ENCODE assay signal across 9 cellular contexts in the genomic region with DNA sequence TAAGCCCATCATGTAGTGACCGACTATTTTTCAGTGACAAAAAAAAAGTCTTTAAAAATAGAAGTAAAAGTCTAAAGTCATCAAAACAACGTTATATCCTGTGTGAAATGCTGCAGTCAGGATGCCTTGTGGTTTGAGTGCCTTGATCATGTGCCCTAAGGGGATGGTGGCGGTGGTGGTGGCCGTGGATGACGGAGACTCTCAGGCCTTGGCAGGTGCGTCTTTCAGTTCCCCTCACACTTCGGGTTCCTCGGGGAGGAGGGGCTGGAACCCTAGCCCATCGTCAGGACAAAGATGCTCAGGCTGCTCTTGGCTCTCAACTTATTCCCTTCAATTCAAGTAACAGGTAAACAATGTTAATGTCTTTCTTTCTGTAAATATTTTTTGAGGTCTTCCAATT. TPM values are rescaled to one million over a fixed set of nuclear protein-coding genes. Genes with fewer than 3 reads are reported as not detected.
DNase-seq lines count a peak whose midpoint lies in the region; ATAC-seq and TF ChIP-seq lines count a peak whose summit lies in the region.
"Had no signal": no experiment of that assay in that cellular context is flagged by ENCODE, and none has a peak within 500 bp of the region (broad histone marks: within the 10 kb centered on the region; RNA-seq: fewer than 3 reads in every experiment).

A gene (plus strand): TSS at position 237 of the 400 bp plus-strand sequence. CDS start 58 bp downstream, at position 295.

- H3K27me3 Mint-ChIP-seq in activated T-helper 1 cell treated with anti-CD3 and anti-CD28 coated beads, Interleukin-12 subunit alpha, Interleukin-12 subunit beta, Interleukin-2, Interleukin-4 antibody, amounts not matched to agents 30 ng/mL and 10 ng/mL and 1 ng/mL, durations not matched to agents 14 hours and 24 hours and 36 hours (ENCODE audit: insufficient read depth) = no peaks in the 10 kb centered on the region
- H3K27me3 Mint-ChIP-seq in type B pancreatic cell = no peaks in the 10 kb centered on the region

- ATAC-seq in GM21515 (IDR thresholded peaks at IDR 0.05; ENCODE audit: unreplicated experiment) = peak; percentile 100

- peaks cover 49% of the 10 kb centered on the region for H3K79me2 ChIP-seq in MM.1S (ENCODE audit: low read length)

- peaks cover 15 to 23% (median 21%) of the 10 kb centered on the region in 11 experiments; a peak in 21 of 22 replicates for H3K9me3 ChIP-seq in BLaER1 treated with 17β-estradiol and CSF1 and Interleukin-3, amounts not matched to agents 10 nM and 100 nM (replicated peaks in 1 of 11)
- H3K9me3 ChIP-seq in MM.1S (replicated peaks; ENCODE audit: insufficient read depth, low read length) = no peaks in the 10 kb centered on the region

- no peaks in the 10 kb centered on the region for H4K20me1 ChIP-seq in BLaER1 treated with 17β-estradiol and CSF1 and Interleukin-3, amounts not matched to agents 10 nM and 100 nM
- no peaks in the 10 kb centered on the region for H4K20me1 ChIP-seq in MM.1S (ENCODE audit: insufficient read depth, low read length)

- H3K36me3 Mint-ChIP-seq in activated T-helper 1 cell treated with anti-CD3 and anti-CD28 coated beads, Interleukin-12 subunit alpha, Interleukin-12 subunit beta, Interleukin-2, Interleukin-4 antibody, amounts not matched to agents 30 ng/mL and 10 ng/mL and 1 ng/mL, durations not matched to agents 14 hours and 24 hours and 36 hours (ENCODE audit: low read depth) = peaks cover 36% of the 10 kb centered on the region
- H3K36me3 Mint-ChIP-seq in type B pancreatic cell = no peaks in the 10 kb centered on the region

- DNase-seq in MM.1S = peak; percentile 99
- DNase-seq in activated T-helper 1 cell treated with anti-CD3 and anti-CD28 coated beads, Interleukin-12 subunit alpha, Interleukin-12 subunit beta, Interleukin-2, Interleukin-4 antibody, amounts not matched to agents 30 ng/mL and 10 ng/mL and 1 ng/mL, durations not matched to agents 14 hours and 24 hours and 36 hours (ENCODE audit: low spot score) = peak; percentile 88
- DNase-seq in DMS153 treated with DMSO at 0.1 percent for 48 hours (lab: John Stamatoyannopoulos, UW; ENCODE audit: unreplicated experiment) = no peak
- DNase-seq in type B pancreatic cell (ENCODE audit: extremely low spot score, unreplicated experiment) = no peak
- no peak for DNase-seq in RKO (ENCODE audit: low spot score)

- H2AFZ ChIP-seq in MM.1S (ENCODE audit: low read length) = no peak within 1 kb of the TSS

- peak within 1 kb of the TSS; percentile 85 for H3K4me3 Mint-ChIP-seq in activated T-helper 1 cell treated with anti-CD3 and anti-CD28 coated beads, Interleukin-12 subunit alpha, Interleukin-12 subunit beta, Interleukin-2, Interleukin-4 antibody, amounts not matched to agents 30 ng/mL and 10 ng/mL and 1 ng/mL, durations not matched to agents 14 hours and 24 hours and 36 hours
- no peak within 1 kb of the TSS for H3K4me3 Mint-ChIP-seq in type B pancreatic cell

- peak within 1 kb of the TSS; percentile 22 to 69 (median 57); a peak in 15 of 22 replicates for H3K9ac ChIP-seq in BLaER1 treated with 17β-estradiol and CSF1 and Interleukin-3, amounts not matched to agents 10 nM and 100 nM
- H3K9ac ChIP-seq in MM.1S (ENCODE audit: low read length) = peak within 1 kb of the TSS; percentile 99

- peak within 1 kb of the TSS; percentile 70 to 90 (median 83) for H3K4me2 ChIP-seq in BLaER1 treated with 17β-estradiol and CSF1 and Interleukin-3, amounts not matched to agents 10 nM and 100 nM
- peak within 1 kb of the TSS; percentile 85 for H3K4me2 ChIP-seq in MM.1S (ENCODE audit: low read depth, low read length)

- H3K36me3 ChIP-seq in BLaER1 treated with 17β-estradiol and CSF1 and Interleukin-3, amounts not matched to agents 10 nM and 100 nM = 0 out of 22 replicates have a peak, but pooled peaks cover 0 to 3% (median 0%) of the 10 kb centered on the region in 11 experiments
- peaks cover 13% of the 10 kb centered on the region for H3K36me3 ChIP-seq in MM.1S (replicated peaks; ENCODE audit: insufficient read depth, low read length)

- peak within 1 kb of the TSS; percentile 66 to 89 (median 77) for H3K27ac ChIP-seq in BLaER1 treated with 17β-estradiol and CSF1 and Interleukin-3, amounts not matched to agents 10 nM and 100 nM
- peak within 1 kb of the TSS; percentile 96 for H3K27ac ChIP-seq in MM.1S (ENCODE audit: low read length)
- peak within 1 kb of the TSS in 13 of 21 experiments; percentile 27 to 86 (median 62) for H3K27ac ChIP-seq in skin epidermis

- peaks cover 53% of the 10 kb centered on the region for H3K4me1 Mint-ChIP-seq in activated T-helper 1 cell treated with anti-CD3 and anti-CD28 coated beads, Interleukin-12 subunit alpha, Interleukin-12 subunit beta, Interleukin-2, Interleukin-4 antibody, amounts not matched to agents 30 ng/mL and 10 ng/mL and 1 ng/mL, durations not matched to agents 14 hours and 24 hours and 36 hours (ENCODE audit: low read depth)
- H3K4me1 Mint-ChIP-seq in type B pancreatic cell (ENCODE audit: unreplicated experiment) = peaks cover 4% of the 10 kb centered on the region

- no peak for TF ChIP-seq CTCF in MM.1S (IDR thresholded peaks at IDR 0.05; ENCODE audit: low read length)
- no peak for TF ChIP-seq CTCF in type B pancreatic cell (conservative IDR thresholded peaks at IDR 0.05)

- H3K9me2 ChIP-seq in MM.1S (replicated peaks; ENCODE audit: insufficient read depth, low read length) = no peaks in the 10 kb centered on the region

- peak within 1 kb of the TSS in 3 of 10 experiments; percentile 27 to 39 (median 33); a peak in 5 of 20 replicates for H3K4me3 ChIP-seq in BLaER1 treated with 17β-estradiol and CSF1 and Interleukin-3, amounts not matched to agents 10 nM and 100 nM
- H3K4me3 ChIP-seq in MM.1S (ENCODE audit: low read length) (peak within 1 kb of the TSS; percentile 87), skin epidermis (peak within 1 kb of the TSS; percentile 2 to 37 (median 17))

- H3K9me3 Mint-ChIP-seq in activated T-helper 1 cell treated with anti-CD3 and anti-CD28 coated beads, Interleukin-12 subunit alpha, Interleukin-12 subunit beta, Interleukin-2, Interleukin-4 antibody, amounts not matched to agents 30 ng/mL and 10 ng/mL and 1 ng/mL, durations not matched to agents 14 hours and 24 hours and 36 hours = peaks cover 9% of the 10 kb centered on the region
- H3K9me3 Mint-ChIP-seq in type B pancreatic cell = peaks cover 7% of the 10 kb centered on the region

- peak within 1 kb of the TSS; percentile 100 for H3K27ac Mint-ChIP-seq in activated T-helper 1 cell treated with anti-CD3 and anti-CD28 coated beads, Interleukin-12 subunit alpha, Interleukin-12 subunit beta, Interleukin-2, Interleukin-4 antibody, amounts not matched to agents 30 ng/mL and 10 ng/mL and 1 ng/mL, durations not matched to agents 14 hours and 24 hours and 36 hours
- no peak within 1 kb of the TSS for H3K27ac Mint-ChIP-seq in type B pancreatic cell

- H3F3A ChIP-seq in MM.1S (ENCODE audit: insufficient read depth, low read length) = peaks cover 30% of the 10 kb centered on the region

- H3K27me3 ChIP-seq in BLaER1 treated with 17β-estradiol and CSF1 and Interleukin-3, amounts not matched to agents 10 nM and 100 nM = no peaks in the 10 kb centered on the region
- no peaks in the 10 kb centered on the region for H3K27me3 ChIP-seq in MM.1S (replicated peaks; ENCODE audit: insufficient read depth, low read length)

- peaks cover 19 to 76% (median 44%) of the 10 kb centered on the region in 10 experiments for H3K4me1 ChIP-seq in BLaER1 treated with 17β-estradiol and CSF1 and Interleukin-3, amounts not matched to agents 10 nM and 100 nM
- peaks cover 47% of the 10 kb centered on the region for H3K4me1 ChIP-seq in MM.1S (ENCODE audit: low read length)

- intact Hi-C loops in activated T-helper 1 cell treated with anti-CD3 and anti-CD28 coated beads, Interleukin-12 subunit alpha, Interleukin-12 subunit beta, Interleukin-2, Interleukin-4 antibody, amounts not matched to agents 30 ng/mL and 10 ng/mL and 1 ng/mL, durations not matched to agents 14 hours and 24 hours and 36 hours (cut with micrococcal nuclease) = loop anchor here (1.0 to 10.0 kb wide), 6 partner anchors 12 to 1072 kb away; a partner anchor contains a TSS

RNA-seq across cellular contexts. Expression of the gene that starts here (rescaled TPM):
- 132 and 133 TPM in 2 replicates for total RNA-seq in activated T-helper 1 cell treated with anti-CD3 and anti-CD28 coated beads, Interleukin-12 subunit alpha, Interleukin-12 subunit beta, Interleukin-2, Interleukin-4 antibody, amounts not matched to agents 30 ng/mL and 10 ng/mL and 1 ng/mL, durations not matched to agents 14 hours and 24 hours and 36 hours
- total RNA-seq in type B pancreatic cell (ENCODE audit: low replicate concordance) = 0.17 TPM in 1 of 2 replicates, not detected in the other
- total RNA-seq: renal cortical epithelial cell had no signal

Comparison
In these comparisons a context has a peak if more than half of its experiments do, and no peak if none do; other contexts are left out.
1. RNA of the gene that starts here (total RNA-seq): 132 to 133 TPM in activated T-helper 1 cell treated with anti-CD3 and anti-CD28 coated beads, Interleukin-12 subunit alpha, Interleukin-12 subunit beta, Interleukin-2, Interleukin-4 antibody, amounts not matched to agents 30 ng/mL and 10 ng/mL and 1 ng/mL, durations not matched to agents 14 hours and 24 hours and 36 hours; 0.17 TPM in type B pancreatic cell; every median in the first group is over 100 times any median in the second.
2. DNase-seq: peak in MM.1S (single experiment) and activated T-helper 1 cell treated with anti-CD3 and anti-CD28 coated beads, Interleukin-12 subunit alpha, Interleukin-12 subunit beta, Interleukin-2, Interleukin-4 antibody, amounts not matched to agents 30 ng/mL and 10 ng/mL and 1 ng/mL, durations not matched to agents 14 hours and 24 hours and 36 hours (single experiment); none in DMS153 treated with DMSO at 0.1 percent for 48 hours (single experiment), type B pancreatic cell (single experiment) and RKO (single experiment).
3. Peak in every context shown above with its lines, with median percentiles within 50 percentile points of each other: H3K27ac ChIP-seq.